Comparison of ENCODE assay signal across 30 cellular contexts in genomic region chr2:214865400-214865799, GRCh38.
"Had no signal": no experiment of that assay in that cellular context is flagged by ENCODE, and none has a peak within 500 bp of the region (broad histone marks: within the 10 kb centered on the region; RNA-seq: fewer than 3 reads in every experiment).

No MANE protein-coding gene starts in this region.

- DNase-seq: activated CD4-positive, alpha-beta memory T cell treated with anti-CD3 and anti-CD28 coated beads for 36 hours; activated CD4-positive, alpha-beta T cell treated with anti-CD3 and anti-CD28 coated beads for 36 hours; activated CD4-positive, alpha-beta T cell treated with anti-CD3 and anti-CD28 coated beads, Interleukin-2, amount 10 ng/mL, durations not matched to agents 24 days and 14 days; activated CD4-positive, CD25-positive, alpha-beta regulatory T cell; activated CD4-positive, CD25-positive, alpha-beta regulatory T cell treated with anti-CD3 and anti-CD28 coated beads, Interleukin-2, amount 50 U/mL, for 72 hours; activated CD8-positive, alpha-beta memory T cell treated with anti-CD3 and anti-CD28 coated beads, Interleukin-2, amount 10 ng/mL, durations not matched to agents 7 days and 5 days; activated CD8-positive, alpha-beta memory T cell treated with anti-CD3 and anti-CD28 coated beads, Interleukin-2, amount 50 U/mL, for 4 hours; activated CD8-positive, alpha-beta T cell treated with anti-CD3 and anti-CD28 coated beads, Interleukin-2, amount 10 ng/mL, durations not matched to agents 7 days and 5 days; activated effector memory CD4-positive, alpha-beta T cell treated with anti-CD3 and anti-CD28 coated beads, Interleukin-2, amount 50 U/mL, for 16 hours; activated naive CD4-positive, alpha-beta T cell treated with anti-CD3 and anti-CD28 coated beads for 36 hours; activated naive CD8-positive, alpha-beta T cell treated with anti-CD3 and anti-CD28 coated beads for 36 hours; activated naive CD8-positive, alpha-beta T cell treated with anti-CD3 and anti-CD28 coated beads, Interleukin-2, amount 50 U/mL, for 24 hours; activated T-cell treated with anti-CD3 and anti-CD28 coated beads, Interleukin-2, amount 50 U/mL, for 1 hour; activated T-cell treated with anti-CD3 and anti-CD28 coated beads, Interleukin-2, amount 50 U/mL, for 48 hours; adrenal gland; amygdala; aorta; body of pancreas; caudate nucleus; cortex of kidney; dermis blood vessel endothelial cell; effector CD8-positive, alpha-beta T cell; esophagus squamous epithelium; foreskin melanocyte; heart right ventricle; T1000 had no signal

- FAIRE-seq: colon, endometrium, endothelial cell of umbilical vein had no signal

- ATAC-seq: activated CD4-positive, alpha-beta T cell treated with anti-CD3 and anti-CD28 coated beads for 36 hours; activated CD8-positive, alpha-beta memory T cell treated with anti-CD3 and anti-CD28 coated beads, Interleukin-2, amount 10 ng/mL, durations not matched to agents 7 days and 5 days; activated CD8-positive, alpha-beta T cell treated with anti-CD3 and anti-CD28 coated beads, Interleukin-2, amount 10 ng/mL, durations not matched to agents 7 days and 5 days; activated naive CD8-positive, alpha-beta T cell treated with anti-CD3 and anti-CD28 coated beads, Interleukin-2, amount 50 U/mL, for 24 hours; body of pancreas; gastroesophageal sphincter; heart right ventricle had no signal
